In the genomic region with DNA sequence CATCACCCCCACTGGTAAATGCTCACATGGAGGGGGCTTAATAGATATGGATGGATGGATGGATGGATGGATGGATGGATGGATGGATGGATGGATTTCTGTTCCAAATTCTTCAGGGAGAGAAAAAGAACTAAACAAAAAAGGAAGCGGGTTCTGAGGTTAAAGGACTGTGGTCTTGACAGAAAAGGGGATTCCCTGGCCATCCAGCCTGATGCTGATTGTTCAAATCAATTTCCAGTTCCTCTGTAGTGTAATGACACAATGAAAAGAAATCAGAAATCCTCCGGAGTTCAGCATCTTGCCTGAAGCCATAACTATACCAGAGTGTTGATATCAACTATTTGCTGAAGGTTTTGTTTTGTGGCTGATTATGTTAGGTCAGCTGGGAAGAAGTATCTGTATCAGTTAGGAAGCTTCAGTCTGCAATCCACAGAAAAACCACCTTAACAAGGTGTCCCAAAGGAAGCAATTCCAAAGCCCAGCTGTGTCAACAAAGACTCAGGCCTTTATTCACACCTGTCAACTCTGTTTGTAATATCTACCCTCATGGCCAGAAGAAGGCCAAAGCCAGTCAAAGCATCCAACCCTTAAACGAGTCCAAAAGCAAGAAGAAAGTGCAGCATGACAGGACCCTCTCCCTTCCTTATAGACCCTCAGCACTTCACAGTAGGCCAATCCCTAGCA, we compare ENCODE assay signal across 1 cellular context.
TF ChIP-seq lines count a peak whose summit lies in the region.

No MANE protein-coding gene starts in this region.

TF ChIP-seq in HepG2, 621 proteins besides CTCF, POLR2A, EP300 and RAD21:
- no peak for TF ChIP-seq TP53 (CRISPR knock-in tag; conservative IDR thresholded peaks at IDR 0.05)
- no peak for TF ChIP-seq HOMEZ (CRISPR knock-in tag; IDR thresholded peaks at IDR 0.05; ENCODE audit: low read depth)
- TF ChIP-seq TRIM22 (IDR thresholded peaks at IDR 0.05): no peak
- TF ChIP-seq, protein P1, sequence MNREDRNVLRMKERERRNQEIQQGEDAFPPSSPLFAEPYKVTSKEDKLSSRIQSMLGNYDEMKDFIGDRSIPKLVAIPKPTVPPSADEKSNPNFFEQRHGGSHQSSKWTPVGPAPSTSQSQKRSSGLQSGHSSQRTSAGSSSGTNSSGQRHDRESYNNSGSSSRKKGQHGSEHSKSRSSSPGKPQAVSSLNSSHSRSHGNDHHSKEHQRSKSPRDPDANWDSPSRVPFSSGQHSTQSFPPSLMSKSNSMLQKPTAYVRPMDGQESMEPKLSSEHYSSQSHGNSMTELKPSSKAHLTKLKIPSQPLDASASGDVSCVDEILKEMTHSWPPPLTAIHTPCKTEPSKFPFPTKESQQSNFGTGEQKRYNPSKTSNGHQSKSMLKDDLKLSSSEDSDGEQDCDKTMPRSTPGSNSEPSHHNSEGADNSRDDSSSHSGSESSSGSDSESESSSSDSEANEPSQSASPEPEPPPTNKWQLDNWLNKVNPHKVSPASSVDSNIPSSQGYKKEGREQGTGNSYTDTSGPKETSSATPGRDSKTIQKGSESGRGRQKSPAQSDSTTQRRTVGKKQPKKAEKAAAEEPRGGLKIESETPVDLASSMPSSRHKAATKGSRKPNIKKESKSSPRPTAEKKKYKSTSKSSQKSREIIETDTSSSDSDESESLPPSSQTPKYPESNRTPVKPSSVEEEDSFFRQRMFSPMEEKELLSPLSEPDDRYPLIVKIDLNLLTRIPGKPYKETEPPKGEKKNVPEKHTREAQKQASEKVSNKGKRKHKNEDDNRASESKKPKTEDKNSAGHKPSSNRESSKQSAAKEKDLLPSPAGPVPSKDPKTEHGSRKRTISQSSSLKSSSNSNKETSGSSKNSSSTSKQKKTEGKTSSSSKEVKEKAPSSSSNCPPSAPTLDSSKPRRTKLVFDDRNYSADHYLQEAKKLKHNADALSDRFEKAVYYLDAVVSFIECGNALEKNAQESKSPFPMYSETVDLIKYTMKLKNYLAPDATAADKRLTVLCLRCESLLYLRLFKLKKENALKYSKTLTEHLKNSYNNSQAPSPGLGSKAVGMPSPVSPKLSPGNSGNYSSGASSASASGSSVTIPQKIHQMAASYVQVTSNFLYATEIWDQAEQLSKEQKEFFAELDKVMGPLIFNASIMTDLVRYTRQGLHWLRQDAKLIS (CRISPR knock-in tag; IDR thresholded peaks at IDR 0.05): no peak
- TF ChIP-seq, protein P2, sequence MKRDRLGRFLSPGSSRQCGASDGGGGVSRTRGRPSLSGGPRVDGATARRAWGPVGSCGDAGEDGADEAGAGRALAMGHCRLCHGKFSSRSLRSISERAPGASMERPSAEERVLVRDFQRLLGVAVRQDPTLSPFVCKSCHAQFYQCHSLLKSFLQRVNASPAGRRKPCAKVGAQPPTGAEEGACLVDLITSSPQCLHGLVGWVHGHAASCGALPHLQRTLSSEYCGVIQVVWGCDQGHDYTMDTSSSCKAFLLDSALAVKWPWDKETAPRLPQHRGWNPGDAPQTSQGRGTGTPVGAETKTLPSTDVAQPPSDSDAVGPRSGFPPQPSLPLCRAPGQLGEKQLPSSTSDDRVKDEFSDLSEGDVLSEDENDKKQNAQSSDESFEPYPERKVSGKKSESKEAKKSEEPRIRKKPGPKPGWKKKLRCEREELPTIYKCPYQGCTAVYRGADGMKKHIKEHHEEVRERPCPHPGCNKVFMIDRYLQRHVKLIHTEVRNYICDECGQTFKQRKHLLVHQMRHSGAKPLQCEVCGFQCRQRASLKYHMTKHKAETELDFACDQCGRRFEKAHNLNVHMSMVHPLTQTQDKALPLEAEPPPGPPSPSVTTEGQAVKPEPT (CRISPR knock-in tag; IDR thresholded peaks at IDR 0.05; ENCODE audit: low read depth): no peak
- TF ChIP-seq PCBP2 (optimal IDR thresholded peaks at IDR 0.05; ENCODE audit: low read depth, low read length, poor library complexity, severe bottlenecking): no peak
- TF ChIP-seq ZZZ3 (CRISPR knock-in tag; IDR thresholded peaks at IDR 0.05; ENCODE audit: borderline replicate concordance): no peak
- TF ChIP-seq MTF2 (CRISPR knock-in tag; IDR thresholded peaks at IDR 0.05; ENCODE audit: borderline replicate concordance): no peak
- TF ChIP-seq FOXA3 (CRISPR knock-in tag; IDR thresholded peaks at IDR 0.05): 0 out of 2 replicates have a peak, but pooled peaks have one; percentile 47
- TF ChIP-seq ARHGAP35 (CRISPR knock-in tag; IDR thresholded peaks at IDR 0.05; ENCODE audit: borderline replicate concordance): no peak
- no peak for TF ChIP-seq ZNF20 (CRISPR knock-in tag; IDR thresholded peaks at IDR 0.05)
- TF ChIP-seq HOXD1 (CRISPR knock-in tag; IDR thresholded peaks at IDR 0.05): no peak
- no peak for TF ChIP-seq KDM6A (CRISPR knock-in tag; IDR thresholded peaks at IDR 0.05; ENCODE audit: low read depth)
- TF ChIP-seq SOX13 (IDR thresholded peaks at IDR 0.05): no peak
- no peak for TF ChIP-seq SOX13 (CRISPR knock-in tag; conservative IDR thresholded peaks at IDR 0.05 in 1 of 2, IDR thresholded peaks at IDR 0.05 in 1 of 2)
- no peak for TF ChIP-seq ZNF549 (CRISPR knock-in tag; IDR thresholded peaks at IDR 0.05)
- no peak for TF ChIP-seq TFDP1 (CRISPR knock-in tag; IDR thresholded peaks at IDR 0.05; ENCODE audit: borderline replicate concordance)
- no peak for TF ChIP-seq PAF1 (CRISPR knock-in tag; IDR thresholded peaks at IDR 0.05)
- TF ChIP-seq, protein P3, sequence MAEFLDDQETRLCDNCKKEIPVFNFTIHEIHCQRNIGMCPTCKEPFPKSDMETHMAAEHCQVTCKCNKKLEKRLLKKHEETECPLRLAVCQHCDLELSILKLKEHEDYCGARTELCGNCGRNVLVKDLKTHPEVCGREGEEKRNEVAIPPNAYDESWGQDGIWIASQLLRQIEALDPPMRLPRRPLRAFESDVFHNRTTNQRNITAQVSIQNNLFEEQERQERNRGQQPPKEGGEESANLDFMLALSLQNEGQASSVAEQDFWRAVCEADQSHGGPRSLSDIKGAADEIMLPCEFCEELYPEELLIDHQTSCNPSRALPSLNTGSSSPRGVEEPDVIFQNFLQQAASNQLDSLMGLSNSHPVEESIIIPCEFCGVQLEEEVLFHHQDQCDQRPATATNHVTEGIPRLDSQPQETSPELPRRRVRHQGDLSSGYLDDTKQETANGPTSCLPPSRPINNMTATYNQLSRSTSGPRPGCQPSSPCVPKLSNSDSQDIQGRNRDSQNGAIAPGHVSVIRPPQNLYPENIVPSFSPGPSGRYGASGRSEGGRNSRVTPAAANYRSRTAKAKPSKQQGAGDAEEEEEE (CRISPR knock-in tag; IDR thresholded peaks at IDR 0.05; ENCODE audit: borderline replicate concordance): no peak
- TF ChIP-seq ESRRA (CRISPR knock-in tag; IDR thresholded peaks at IDR 0.05; ENCODE audit: low read depth): no peak
- TF ChIP-seq, protein P4, sequence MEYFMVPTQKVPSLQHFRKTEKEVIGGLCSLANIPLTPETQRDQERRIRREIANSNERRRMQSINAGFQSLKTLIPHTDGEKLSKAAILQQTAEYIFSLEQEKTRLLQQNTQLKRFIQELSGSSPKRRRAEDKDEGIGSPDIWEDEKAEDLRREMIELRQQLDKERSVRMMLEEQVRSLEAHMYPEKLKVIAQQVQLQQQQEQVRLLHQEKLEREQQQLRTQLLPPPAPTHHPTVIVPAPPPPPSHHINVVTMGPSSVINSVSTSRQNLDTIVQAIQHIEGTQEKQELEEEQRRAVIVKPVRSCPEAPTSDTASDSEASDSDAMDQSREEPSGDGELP (IDR thresholded peaks at IDR 0.05; ENCODE audit: borderline replicate concordance, low read depth): peak; percentile 83
- TF ChIP-seq SAP130 (CRISPR knock-in tag; IDR thresholded peaks at IDR 0.05; ENCODE audit: low read depth): 0 out of 2 replicates have a peak, but pooled peaks have one; percentile 11
- TF ChIP-seq HNF4G (IDR thresholded peaks at IDR 0.05; ENCODE audit: borderline replicate concordance, low read depth, low read length): no peak
- TF ChIP-seq HNF4G (CRISPR knock-in tag; IDR thresholded peaks at IDR 0.05; ENCODE audit: borderline replicate concordance, low read depth): no peak
- no peak for TF ChIP-seq AGO1 (IDR thresholded peaks at IDR 0.05; ENCODE audit: low read depth, low read length, poor library complexity, severe bottlenecking)
- TF ChIP-seq SUZ12 (IDR thresholded peaks at IDR 0.05; ENCODE audit: low read depth, low read length): no peak
